ENCODE assay signal across 8 cellular contexts in the genomic region with DNA sequence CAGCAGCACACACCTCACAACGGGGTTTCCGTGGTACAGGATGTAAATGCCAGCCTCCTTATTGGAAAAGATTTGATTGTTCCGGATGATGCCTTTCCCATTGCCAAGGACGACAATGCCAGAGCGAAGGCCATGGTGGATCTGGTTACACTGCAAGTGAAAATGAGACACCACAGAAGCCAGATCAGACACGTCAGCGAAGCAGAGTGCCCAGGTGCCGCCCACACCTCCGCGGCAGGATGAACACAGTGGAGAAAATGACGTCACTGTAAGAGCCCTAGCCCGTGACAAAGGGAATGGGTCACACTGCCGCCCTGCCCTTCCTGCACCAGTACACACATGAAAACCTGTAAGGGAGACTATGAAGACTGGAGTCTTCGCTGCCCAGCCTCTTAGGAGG.
DNase-seq lines count a peak whose midpoint lies in the region; ATAC-seq lines count a peak whose summit lies in the region.

No MANE protein-coding gene starts in this region.

- H3K27me3 Mint-ChIP-seq in activated naive CD8-positive, alpha-beta T cell treated with anti-CD3 and anti-CD28 coated beads, Interleukin-2, amount 50 U/mL, for 24 hours: no peaks in the 10 kb centered on the region

- no peaks in the 10 kb centered on the region for H3K9me3 Mint-ChIP-seq in activated naive CD8-positive, alpha-beta T cell treated with anti-CD3 and anti-CD28 coated beads, Interleukin-2, amount 50 U/mL, for 24 hours

- DNase-seq in T follicular helper cell (ENCODE audit: low read depth) (peak; percentile 73), HK-2 (ENCODE audit: unreplicated experiment) (no peak), NCI-H2227 treated with DMSO at 0.1 percent for 48 hours (lab: John Stamatoyannopoulos, UW) (no peak), GDM1 (lab: John Stamatoyannopoulos, UW) (no peak)
- DNase-seq in activated naive CD8-positive, alpha-beta T cell treated with anti-CD3 and anti-CD28 coated beads, Interleukin-2, amount 50 U/mL, for 24 hours: peak; percentile 61
- peak; percentile 55 to 77 for DNase-seq in stimulated activated CD4-positive, alpha-beta T cell treated with anti-CD3 and anti-CD28 coated beads, Interleukin-15, amount 100 ng/mL, for 48 hours (ENCODE audit: low read depth in 2 of 2)

- H3K36me3 Mint-ChIP-seq in activated naive CD8-positive, alpha-beta T cell treated with anti-CD3 and anti-CD28 coated beads, Interleukin-2, amount 50 U/mL, for 24 hours (ENCODE audit: low read depth): peaks cover 5% of the 10 kb centered on the region

- peak overlapping the region; percentile 44 for H3K4me3 Mint-ChIP-seq in activated naive CD8-positive, alpha-beta T cell treated with anti-CD3 and anti-CD28 coated beads, Interleukin-2, amount 50 U/mL, for 24 hours

- peak overlapping the region; percentile 77 for H3K27ac Mint-ChIP-seq in activated naive CD8-positive, alpha-beta T cell treated with anti-CD3 and anti-CD28 coated beads, Interleukin-2, amount 50 U/mL, for 24 hours

- H3K4me1 Mint-ChIP-seq in activated naive CD8-positive, alpha-beta T cell treated with anti-CD3 and anti-CD28 coated beads, Interleukin-2, amount 50 U/mL, for 24 hours: peaks cover 24% of the 10 kb centered on the region

- ATAC-seq in GM21529 (IDR thresholded peaks at IDR 0.05; ENCODE audit: unreplicated experiment) (peak; percentile 59), HG02571 (IDR thresholded peaks at IDR 0.05; ENCODE audit: unreplicated experiment) (no peak)
- ATAC-seq in activated naive CD8-positive, alpha-beta T cell treated with anti-CD3 and anti-CD28 coated beads, Interleukin-2, amount 50 U/mL, for 24 hours: peak; percentile 85

Comparison
In these comparisons a context has a peak if more than half of its experiments do, and no peak if none do; other contexts are left out.
1. DNase-seq: peak in T follicular helper cell (single experiment), activated naive CD8-positive, alpha-beta T cell treated with anti-CD3 and anti-CD28 coated beads, Interleukin-2, amount 50 U/mL, for 24 hours (single experiment) and stimulated activated CD4-positive, alpha-beta T cell treated with anti-CD3 and anti-CD28 coated beads, Interleukin-15, amount 100 ng/mL, for 48 hours (2 of 2); none in HK-2 (single experiment), NCI-H2227 treated with DMSO at 0.1 percent for 48 hours (single experiment) and GDM1 (single experiment).